34 cellular contexts compared by ENCODE assay signal in the genomic region with DNA sequence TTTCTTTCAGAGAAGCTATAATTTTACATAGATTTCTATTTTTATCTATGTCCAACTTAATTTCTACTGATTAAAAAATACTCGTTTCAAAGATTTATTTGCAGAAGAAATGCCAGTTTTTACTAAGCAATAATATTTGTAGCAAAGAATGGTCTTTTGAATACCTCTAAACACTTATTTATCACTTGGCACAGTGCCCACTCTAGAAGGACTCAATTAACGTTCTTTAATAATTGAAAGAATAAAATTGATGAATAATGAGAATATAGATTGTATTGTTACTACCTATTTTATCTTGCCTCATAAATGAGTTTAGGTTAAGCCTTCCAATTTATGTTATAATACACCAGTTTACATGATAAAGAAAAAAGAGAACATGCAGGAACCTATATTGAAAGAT.
"Had no signal": no experiment of that assay in that cellular context is flagged by ENCODE, and none has a peak within 500 bp of the region (broad histone marks: within the 10 kb centered on the region; RNA-seq: fewer than 3 reads in every experiment).

No MANE protein-coding gene starts in this region.

- H3K9ac ChIP-seq: KMS-11 had no signal

- DNase-seq: Karpas-422, Kasumi-1, MG63, MM.1S, MV-4-11, NCI-H1092, NCI-H1092 treated with DMSO at 0.1 percent for 48 hours, NCI-H1105, NCI-H1105 treated with DMSO at 0.1 percent for 48 hours, NCI-H1417, NCI-H1417 treated with DMSO at 0.1 percent for 48 hours, NCI-H1436, NCI-H1436 treated with DMSO at 0.1 percent for 48 hours, NCI-H146, NCI-H1694, NCI-H1694 treated with DMSO at 0.1 percent for 48 hours, NCI-H187, NCI-H187 treated with DMSO at 0.1 percent for 48 hours, NCI-H1930, NCI-H2029, NCI-H2029 treated with DMSO at 0.1 percent for 48 hours, NCI-H2081, NCI-H2081 treated with DMSO at 0.1 percent for 48 hours, NCI-H2107, NCI-H2171, NCI-H2171 treated with DMSO at 0.1 percent for 48 hours, NCI-H2227 treated with DMSO at 0.1 percent for 48 hours, NCI-H226, NCI-H345, NCI-H446, NCI-H446 treated with DMSO at 0.1 percent for 48 hours, NCI-H510A, NCI-H510A treated with DMSO at 0.1 percent for 48 hours had no signal

- H3K27me3 ChIP-seq: MG63 had no signal

- H3K4me3 ChIP-seq: MG63 had no signal

- H3K27ac ChIP-seq: KMS-11 had no signal

- H3K36me3 ChIP-seq: MG63 had no signal

- H3K4me2 ChIP-seq: KMS-11 had no signal

- H3K9me3 ChIP-seq: MG63 had no signal
